8 cellular contexts compared by ENCODE assay signal in the genomic region with DNA sequence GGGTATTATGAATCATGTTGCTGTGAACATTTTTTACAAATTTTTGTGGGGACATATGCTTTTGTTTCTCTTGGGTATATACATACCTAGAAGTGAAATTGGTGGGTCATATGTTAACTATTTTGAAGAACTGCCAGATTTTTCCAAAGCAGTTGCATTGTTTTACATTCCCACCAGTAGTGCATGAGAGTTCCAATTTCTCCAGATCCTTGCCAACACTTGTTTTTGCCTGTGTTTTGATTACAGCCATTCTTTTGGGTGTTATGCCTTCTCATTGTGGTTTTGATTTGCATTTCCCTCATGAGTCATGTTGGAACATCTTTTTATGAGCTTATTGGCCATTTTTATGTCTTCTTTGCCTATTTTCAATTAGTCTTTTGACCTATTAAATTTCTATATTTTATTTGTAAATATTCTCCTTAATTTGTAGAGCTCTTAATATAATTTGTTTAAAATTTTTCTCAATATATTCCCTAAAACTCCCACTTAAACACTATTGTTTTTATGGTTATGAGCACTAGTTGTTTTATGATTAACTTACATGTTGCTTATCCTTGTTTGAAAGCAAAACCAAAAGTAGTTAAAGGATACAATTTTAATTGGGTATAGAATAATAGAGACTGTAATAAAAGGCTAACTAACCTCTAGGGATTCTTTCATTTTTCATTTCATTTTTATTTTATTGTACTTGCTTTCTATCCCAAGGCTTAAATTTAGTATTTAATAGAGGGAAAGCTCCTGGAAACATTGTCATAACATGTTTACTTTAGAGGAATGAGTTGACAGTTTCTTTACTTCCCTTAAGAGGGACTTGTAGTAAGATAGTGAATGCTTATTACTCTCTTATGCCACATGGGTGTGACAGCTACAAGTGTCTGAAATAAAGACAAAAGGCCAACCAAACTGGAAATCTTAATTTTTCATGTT. TPM values are rescaled to one million over a fixed set of nuclear protein-coding genes. Genes with fewer than 3 reads are reported as not detected.
DNase-seq lines count a peak whose midpoint lies in the region; ATAC-seq and TF ChIP-seq lines count a peak whose summit lies in the region.

No MANE protein-coding gene starts in this region.

- peak overlapping the region; percentile 26 to 78 (median 48) for H3K4me3 Mint-ChIP-seq in CD4-positive, CD25-positive, alpha-beta regulatory T cell

- no peaks in the 10 kb centered on the region for H3K9me3 ChIP-seq in CD4-positive, CD25-positive, alpha-beta regulatory T cell (ENCODE audit: control insufficient read depth in 2 of 2, low read length in 2 of 2)
- H3K9me3 ChIP-seq in adipocyte (ENCODE audit: control insufficient read depth, low read length) (no peaks in the 10 kb centered on the region), mucosa of descending colon (no peaks in the 10 kb centered on the region)

- H3K9ac ChIP-seq in adipocyte (ENCODE audit: low read length) = peak overlapping the region; percentile 13

- peak overlapping the region; percentile 69 for H3K4me3 ChIP-seq in CD4-positive, CD25-positive, alpha-beta regulatory T cell (ENCODE audit: low read depth, low read length)
- H3K4me3 ChIP-seq in adipocyte (ENCODE audit: low read length) (no peak overlapping the region), mucosa of descending colon (no peak overlapping the region)

- peaks cover 66% of the 10 kb centered on the region for H3K4me1 ChIP-seq in CD4-positive, CD25-positive, alpha-beta regulatory T cell (ENCODE audit: control insufficient read depth, insufficient read depth, low read length, poor library complexity, severe bottlenecking)
- H3K4me1 ChIP-seq in adipocyte (ENCODE audit: control insufficient read depth, insufficient read depth, low read length) (peaks cover 33% of the 10 kb centered on the region), mucosa of descending colon (ENCODE audit: low read depth) (peaks cover 37% of the 10 kb centered on the region)

- no peaks in the 10 kb centered on the region for H3K27me3 ChIP-seq in CD4-positive, CD25-positive, alpha-beta regulatory T cell (ENCODE audit: control insufficient read depth, insufficient read depth, low read length)
- H3K27me3 ChIP-seq in adipocyte (replicated peaks; ENCODE audit: control insufficient read depth, insufficient read depth, low read length) = no peaks in the 10 kb centered on the region

- no peaks in the 10 kb centered on the region for H3K27me3 Mint-ChIP-seq in CD4-positive, CD25-positive, alpha-beta regulatory T cell

- peaks cover 8% of the 10 kb centered on the region for H3K36me3 ChIP-seq in CD4-positive, CD25-positive, alpha-beta regulatory T cell (ENCODE audit: control insufficient read depth, insufficient read depth, low read length)
- H3K36me3 ChIP-seq in adipocyte (ENCODE audit: control insufficient read depth, insufficient read depth, low read length, severe bottlenecking) (peaks cover 13% of the 10 kb centered on the region), mucosa of descending colon (ENCODE audit: low read depth) (no peaks in the 10 kb centered on the region)

- H3K27ac ChIP-seq in CD4-positive, CD25-positive, alpha-beta regulatory T cell (ENCODE audit: insufficient read depth, low read length, poor library complexity, severe bottlenecking) = peak overlapping the region; percentile 65

- TF ChIP-seq CTCF in mucosa of descending colon (IDR thresholded peaks at IDR 0.05) = no peak
- no peak for TF ChIP-seq CTCF in GM20000 (IDR thresholded peaks at IDR 0.05; ENCODE audit: extremely low read depth, missing control alignments)

- ATAC-seq in CD4-positive, CD25-positive, alpha-beta regulatory T cell (ENCODE audit: low read depth in 2 of 2) = peak in 1 of 2 donors; percentile 43
- ATAC-seq in mucosa of descending colon (peak; percentile 67), GM18502 (IDR thresholded peaks at IDR 0.05; ENCODE audit: poor library complexity, unreplicated experiment) (no peak)

- peaks cover 27% of the 10 kb centered on the region for H3K36me3 Mint-ChIP-seq in CD4-positive, CD25-positive, alpha-beta regulatory T cell

- peak in 1 of 3 donors; percentile 43 for DNase-seq in CD4-positive, CD25-positive, alpha-beta regulatory T cell
- DNase-seq in LoVo (ENCODE audit: low spot score) = peak; percentile 60
- peak; percentile 74 for DNase-seq in adipocyte (ENCODE audit: low read depth)
- DNase-seq in mucosa of descending colon = no peak
- DNase-seq in GM20000 (ENCODE audit: low spot score) = no peak
- no peak for DNase-seq in D341Med (ENCODE audit: low spot score)
- no peak for DNase-seq in activated CD8-positive, alpha-beta memory T cell treated with anti-CD3 and anti-CD28 coated beads, Interleukin-2, amount 50 U/mL, for 48 hours

- intact Hi-C loops in mucosa of descending colon (cut with DNase I, micrococcal nuclease) = no loop called here

- peaks cover 38 to 75% (median 54%) of the 10 kb centered on the region in 4 donors for H3K4me1 Mint-ChIP-seq in CD4-positive, CD25-positive, alpha-beta regulatory T cell

- H3K27ac Mint-ChIP-seq in CD4-positive, CD25-positive, alpha-beta regulatory T cell = peak overlapping the region in 2 of 3 donors; percentile 9 to 60

- H3K9me3 Mint-ChIP-seq in CD4-positive, CD25-positive, alpha-beta regulatory T cell = no peaks in the 10 kb centered on the region

RNA-seq across cellular contexts. Expression of gene UBR2, which starts 5.5 kb away (rescaled TPM):
- total RNA-seq in CD4-positive, CD25-positive, alpha-beta regulatory T cell = 50.2 TPM
- polyA plus RNA-seq in CD4-positive, CD25-positive, alpha-beta regulatory T cell = 10 to 100 TPM in 3 of 4 donors, 1 to 10 TPM in 1; 9.9 to 12.0 (median 11.0) TPM
- total RNA-seq in mucosa of descending colon = 10 to 100 TPM; 41.2 to 53.1 (median 49.6) TPM

Comparison
In these comparisons a context has a peak if more than half of its experiments do, and no peak if none do; other contexts are left out.
1. DNase-seq: peak in LoVo (single experiment) and adipocyte (single experiment); none in mucosa of descending colon (0 of 3), GM20000 (single experiment), D341Med (single experiment) and activated CD8-positive, alpha-beta memory T cell treated with anti-CD3 and anti-CD28 coated beads, Interleukin-2, amount 50 U/mL, for 48 hours (single experiment).